Comparison of ENCODE assay signal across 1 cellular context in genomic region chr9:136791466-136792276, GRCh38.
A peak's percentile ranks its signal among the peaks of the same experiment; 100 is the strongest.
TF ChIP-seq lines count a peak whose summit lies in the region.

No MANE protein-coding gene starts in this region.

TF ChIP-seq in K562, 482 proteins besides CTCF, POLR2A, EP300 and RAD21 (continued from another document):
- TF ChIP-seq, protein P1, sequence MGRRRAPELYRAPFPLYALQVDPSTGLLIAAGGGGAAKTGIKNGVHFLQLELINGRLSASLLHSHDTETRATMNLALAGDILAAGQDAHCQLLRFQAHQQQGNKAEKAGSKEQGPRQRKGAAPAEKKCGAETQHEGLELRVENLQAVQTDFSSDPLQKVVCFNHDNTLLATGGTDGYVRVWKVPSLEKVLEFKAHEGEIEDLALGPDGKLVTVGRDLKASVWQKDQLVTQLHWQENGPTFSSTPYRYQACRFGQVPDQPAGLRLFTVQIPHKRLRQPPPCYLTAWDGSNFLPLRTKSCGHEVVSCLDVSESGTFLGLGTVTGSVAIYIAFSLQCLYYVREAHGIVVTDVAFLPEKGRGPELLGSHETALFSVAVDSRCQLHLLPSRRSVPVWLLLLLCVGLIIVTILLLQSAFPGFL (CRISPR knock-in tag; IDR thresholded peaks at IDR 0.05): 0 out of 2 replicates have a peak, but pooled peaks have one; percentile 27
- TF ChIP-seq FOXM1 (IDR thresholded peaks at IDR 0.05; ENCODE audit: low read depth) (no peak), FOXM1 (CRISPR knock-in tag; IDR thresholded peaks at IDR 0.05; ENCODE audit: low read depth) (0 out of 2 replicates have a peak, but pooled peaks have one; percentile 44), ESRRA (IDR thresholded peaks at IDR 0.05; ENCODE audit: borderline replicate concordance, low read depth) (peak; percentile 44; the same call in 1 of the 2 replicates), MTA3 (IDR thresholded peaks at IDR 0.05; ENCODE audit: borderline replicate concordance) (peak; percentile 56; the same call in 1 of the 2 replicates), ETS2 (tag; IDR thresholded peaks at IDR 0.05; ENCODE audit: borderline replicate concordance, poor library complexity, severe bottlenecking) (no peak), RBM25 (IDR thresholded peaks at IDR 0.05; ENCODE audit: low read depth, low read length, severe bottlenecking) (no peak), SMC3 (conservative IDR thresholded peaks at IDR 0.05; ENCODE audit: insufficient read depth, low read depth, low read length) (peak; percentile 23), MCM2 (IDR thresholded peaks at IDR 0.05; ENCODE audit: low read depth) (no peak), NCOR1 (IDR thresholded peaks at IDR 0.05) (no peak), BACH1 (tag; IDR thresholded peaks at IDR 0.05) (no peak), KAT2B (IDR thresholded peaks at IDR 0.05; ENCODE audit: low read depth, low read length) (no peak), JUN (IDR thresholded peaks at IDR 0.05; ENCODE audit: borderline replicate concordance, low read depth, low read length) (no peak), JUN (CRISPR knock-in tag; IDR thresholded peaks at IDR 0.05; ENCODE audit: borderline replicate concordance) (peak; percentile 74; the same call in 1 of the 2 replicates), ZNF408 (CRISPR knock-in tag; IDR thresholded peaks at IDR 0.05; ENCODE audit: low read depth) (no peak), HDGF (IDR thresholded peaks at IDR 0.05) (no peak), NFATC3 (IDR thresholded peaks at IDR 0.05) (no peak), XRCC4 (IDR thresholded peaks at IDR 0.05; ENCODE audit: extremely low read depth, insufficient read depth, insufficient read length) (no peak), HDAC2 (IDR thresholded peaks at IDR 0.05) (0 out of 2 replicates have a peak, but pooled peaks have one; percentile 53)
- TF ChIP-seq, protein P2, sequence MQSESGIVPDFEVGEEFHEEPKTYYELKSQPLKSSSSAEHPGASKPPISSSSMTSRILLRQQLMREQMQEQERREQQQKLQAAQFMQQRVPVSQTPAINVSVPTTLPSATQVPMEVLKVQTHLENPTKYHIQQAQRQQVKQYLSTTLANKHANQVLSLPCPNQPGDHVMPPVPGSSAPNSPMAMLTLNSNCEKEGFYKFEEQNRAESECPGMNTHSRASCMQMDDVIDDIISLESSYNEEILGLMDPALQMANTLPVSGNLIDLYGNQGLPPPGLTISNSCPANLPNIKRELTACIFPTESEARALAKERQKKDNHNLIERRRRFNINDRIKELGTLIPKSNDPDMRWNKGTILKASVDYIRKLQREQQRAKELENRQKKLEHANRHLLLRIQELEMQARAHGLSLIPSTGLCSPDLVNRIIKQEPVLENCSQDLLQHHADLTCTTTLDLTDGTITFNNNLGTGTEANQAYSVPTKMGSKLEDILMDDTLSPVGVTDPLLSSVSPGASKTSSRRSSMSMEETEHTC (IDR thresholded peaks at IDR 0.05): no peak
- TF ChIP-seq, protein P3, sequence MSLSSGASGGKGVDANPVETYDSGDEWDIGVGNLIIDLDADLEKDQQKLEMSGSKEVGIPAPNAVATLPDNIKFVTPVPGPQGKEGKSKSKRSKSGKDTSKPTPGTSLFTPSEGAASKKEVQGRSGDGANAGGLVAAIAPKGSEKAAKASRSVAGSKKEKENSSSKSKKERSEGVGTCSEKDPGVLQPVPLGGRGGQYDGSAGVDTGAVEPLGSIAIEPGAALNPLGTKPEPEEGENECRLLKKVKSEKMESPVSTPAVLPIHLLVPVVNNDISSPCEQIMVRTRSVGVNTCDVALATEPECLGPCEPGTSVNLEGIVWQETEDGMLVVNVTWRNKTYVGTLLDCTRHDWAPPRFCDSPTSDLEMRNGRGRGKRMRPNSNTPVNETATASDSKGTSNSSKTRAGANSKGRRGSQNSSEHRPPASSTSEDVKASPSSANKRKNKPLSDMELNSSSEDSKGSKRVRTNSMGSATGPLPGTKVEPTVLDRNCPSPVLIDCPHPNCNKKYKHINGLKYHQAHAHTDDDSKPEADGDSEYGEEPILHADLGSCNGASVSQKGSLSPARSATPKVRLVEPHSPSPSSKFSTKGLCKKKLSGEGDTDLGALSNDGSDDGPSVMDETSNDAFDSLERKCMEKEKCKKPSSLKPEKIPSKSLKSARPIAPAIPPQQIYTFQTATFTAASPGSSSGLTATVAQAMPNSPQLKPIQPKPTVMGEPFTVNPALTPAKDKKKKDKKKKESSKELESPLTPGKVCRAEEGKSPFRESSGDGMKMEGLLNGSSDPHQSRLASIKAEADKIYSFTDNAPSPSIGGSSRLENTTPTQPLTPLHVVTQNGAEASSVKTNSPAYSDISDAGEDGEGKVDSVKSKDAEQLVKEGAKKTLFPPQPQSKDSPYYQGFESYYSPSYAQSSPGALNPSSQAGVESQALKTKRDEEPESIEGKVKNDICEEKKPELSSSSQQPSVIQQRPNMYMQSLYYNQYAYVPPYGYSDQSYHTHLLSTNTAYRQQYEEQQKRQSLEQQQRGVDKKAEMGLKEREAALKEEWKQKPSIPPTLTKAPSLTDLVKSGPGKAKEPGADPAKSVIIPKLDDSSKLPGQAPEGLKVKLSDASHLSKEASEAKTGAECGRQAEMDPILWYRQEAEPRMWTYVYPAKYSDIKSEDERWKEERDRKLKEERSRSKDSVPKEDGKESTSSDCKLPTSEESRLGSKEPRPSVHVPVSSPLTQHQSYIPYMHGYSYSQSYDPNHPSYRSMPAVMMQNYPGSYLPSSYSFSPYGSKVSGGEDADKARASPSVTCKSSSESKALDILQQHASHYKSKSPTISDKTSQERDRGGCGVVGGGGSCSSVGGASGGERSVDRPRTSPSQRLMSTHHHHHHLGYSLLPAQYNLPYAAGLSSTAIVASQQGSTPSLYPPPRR (CRISPR knock-in tag; IDR thresholded peaks at IDR 0.05; ENCODE audit: borderline replicate concordance): peak; percentile 80; the same call in 1 of the 2 replicates
- TF ChIP-seq, protein P4, sequence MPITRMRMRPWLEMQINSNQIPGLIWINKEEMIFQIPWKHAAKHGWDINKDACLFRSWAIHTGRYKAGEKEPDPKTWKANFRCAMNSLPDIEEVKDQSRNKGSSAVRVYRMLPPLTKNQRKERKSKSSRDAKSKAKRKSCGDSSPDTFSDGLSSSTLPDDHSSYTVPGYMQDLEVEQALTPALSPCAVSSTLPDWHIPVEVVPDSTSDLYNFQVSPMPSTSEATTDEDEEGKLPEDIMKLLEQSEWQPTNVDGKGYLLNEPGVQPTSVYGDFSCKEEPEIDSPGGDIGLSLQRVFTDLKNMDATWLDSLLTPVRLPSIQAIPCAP (CRISPR knock-in tag; IDR thresholded peaks at IDR 0.05; ENCODE audit: borderline replicate concordance): no peak
- TF ChIP-seq, protein P5, sequence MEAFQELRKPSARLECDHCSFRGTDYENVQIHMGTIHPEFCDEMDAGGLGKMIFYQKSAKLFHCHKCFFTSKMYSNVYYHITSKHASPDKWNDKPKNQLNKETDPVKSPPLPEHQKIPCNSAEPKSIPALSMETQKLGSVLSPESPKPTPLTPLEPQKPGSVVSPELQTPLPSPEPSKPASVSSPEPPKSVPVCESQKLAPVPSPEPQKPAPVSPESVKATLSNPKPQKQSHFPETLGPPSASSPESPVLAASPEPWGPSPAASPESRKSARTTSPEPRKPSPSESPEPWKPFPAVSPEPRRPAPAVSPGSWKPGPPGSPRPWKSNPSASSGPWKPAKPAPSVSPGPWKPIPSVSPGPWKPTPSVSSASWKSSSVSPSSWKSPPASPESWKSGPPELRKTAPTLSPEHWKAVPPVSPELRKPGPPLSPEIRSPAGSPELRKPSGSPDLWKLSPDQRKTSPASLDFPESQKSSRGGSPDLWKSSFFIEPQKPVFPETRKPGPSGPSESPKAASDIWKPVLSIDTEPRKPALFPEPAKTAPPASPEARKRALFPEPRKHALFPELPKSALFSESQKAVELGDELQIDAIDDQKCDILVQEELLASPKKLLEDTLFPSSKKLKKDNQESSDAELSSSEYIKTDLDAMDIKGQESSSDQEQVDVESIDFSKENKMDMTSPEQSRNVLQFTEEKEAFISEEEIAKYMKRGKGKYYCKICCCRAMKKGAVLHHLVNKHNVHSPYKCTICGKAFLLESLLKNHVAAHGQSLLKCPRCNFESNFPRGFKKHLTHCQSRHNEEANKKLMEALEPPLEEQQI (IDR thresholded peaks at IDR 0.05): no peak
- TF ChIP-seq, protein P6, sequence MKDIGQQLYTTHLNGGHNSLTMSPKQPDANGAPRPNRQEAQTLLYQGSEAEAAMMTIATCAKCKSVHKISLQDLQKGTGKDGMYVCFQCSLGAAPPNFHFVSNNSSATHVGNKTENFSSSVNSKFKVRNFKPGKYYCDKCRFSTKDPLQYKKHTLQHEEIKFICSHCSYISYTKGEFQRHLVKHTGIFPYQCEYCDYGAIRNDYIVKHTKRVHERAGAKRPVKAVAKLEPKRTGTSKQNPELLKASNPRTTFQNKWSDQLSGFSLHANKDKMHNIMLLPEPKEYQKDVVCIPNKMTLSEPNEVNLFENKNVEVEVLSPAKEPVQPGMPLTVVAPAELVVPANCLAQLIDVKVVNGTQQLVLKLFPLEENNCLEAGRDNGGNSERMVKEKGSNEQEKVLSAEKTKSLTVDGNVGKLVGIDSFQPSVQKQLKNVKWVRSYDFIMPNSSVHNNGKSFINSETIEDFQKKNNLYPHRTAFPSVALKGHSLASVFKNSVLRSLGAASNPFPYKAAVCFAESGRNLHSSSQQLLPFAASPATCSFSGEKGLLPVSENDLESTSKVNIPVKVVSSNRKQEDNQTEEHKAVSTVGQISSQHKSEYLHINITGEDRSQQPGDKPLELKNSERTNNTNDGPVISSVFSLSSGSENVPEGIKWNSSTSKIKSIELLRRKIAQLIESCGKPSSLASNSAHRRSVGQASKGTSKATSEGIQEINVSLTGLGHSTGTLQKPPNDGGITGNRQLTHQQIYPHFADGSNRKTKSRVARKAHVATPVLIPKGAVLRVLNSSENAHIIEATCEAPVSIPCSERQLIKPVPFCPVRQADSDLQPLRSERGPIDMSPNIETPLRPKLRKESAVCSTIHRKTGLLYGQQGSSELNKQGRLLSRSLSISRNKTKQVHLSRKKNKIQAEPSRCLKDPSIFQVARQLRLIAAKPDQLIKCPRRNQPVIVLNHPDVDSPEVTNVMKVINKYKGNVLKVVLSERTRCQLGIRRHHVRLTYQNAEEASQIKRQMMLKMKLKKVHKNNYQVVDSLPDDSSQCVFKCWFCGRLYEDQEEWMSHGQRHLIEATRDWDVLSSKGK (CRISPR knock-in tag; IDR thresholded peaks at IDR 0.05): no peak
- TF ChIP-seq, protein P7, sequence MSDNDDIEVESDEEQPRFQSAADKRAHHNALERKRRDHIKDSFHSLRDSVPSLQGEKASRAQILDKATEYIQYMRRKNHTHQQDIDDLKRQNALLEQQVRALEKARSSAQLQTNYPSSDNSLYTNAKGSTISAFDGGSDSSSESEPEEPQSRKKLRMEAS (CRISPR knock-in tag; IDR thresholded peaks at IDR 0.05): peak; percentile 64
- TF ChIP-seq, protein P8, sequence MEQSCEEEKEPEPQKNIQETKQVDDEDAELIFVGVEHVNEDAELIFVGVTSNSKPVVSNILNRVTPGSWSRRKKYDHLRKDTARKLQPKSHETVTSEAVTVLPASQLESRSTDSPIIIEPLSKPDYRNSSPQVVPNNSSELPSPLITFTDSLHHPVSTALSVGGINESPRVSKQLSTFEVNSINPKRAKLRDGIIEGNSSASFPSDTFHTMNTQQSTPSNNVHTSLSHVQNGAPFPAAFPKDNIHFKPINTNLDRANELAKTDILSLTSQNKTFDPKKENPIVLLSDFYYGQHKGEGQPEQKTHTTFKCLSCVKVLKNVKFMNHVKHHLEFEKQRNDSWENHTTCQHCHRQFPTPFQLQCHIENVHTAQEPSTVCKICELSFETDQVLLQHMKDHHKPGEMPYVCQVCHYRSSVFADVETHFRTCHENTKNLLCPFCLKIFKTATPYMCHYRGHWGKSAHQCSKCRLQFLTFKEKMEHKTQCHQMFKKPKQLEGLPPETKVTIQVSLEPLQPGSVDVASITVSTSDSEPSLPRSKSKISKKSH (CRISPR knock-in tag; IDR thresholded peaks at IDR 0.05): no peak
